Comparison of ENCODE assay signal across 28 cellular contexts in genomic region chr7:149255174-149255573, GRCh38.
"Had no signal": no experiment of that assay in that cellular context is flagged by ENCODE, and none has a peak within 500 bp of the region (broad histone marks: within the 10 kb centered on the region; RNA-seq: fewer than 3 reads in every experiment).

No MANE protein-coding gene starts in this region.

- H3K9me3 Mint-ChIP-seq: activated B cell treated with CpG ODN at 0.5 μM for 24 hours; activated CD8-positive, alpha-beta T cell treated with anti-CD3 and anti-CD28 coated beads for 36 hours; activated naive CD8-positive, alpha-beta T cell treated with anti-CD3 and anti-CD28 coated beads for 36 hours; brain; T-helper 2 cell treated with Interferon-gamma antibody and Interleukin-4, amounts not matched to agents 5 μg/mL and 100 μg/mL, for 36 hours had no signal

- H3K9me3 ChIP-seq: ascending aorta, breast epithelium, colonic mucosa had no signal

- ATAC-seq: activated CD4-positive, CD25-positive, alpha-beta regulatory T cell treated with anti-CD3 and anti-CD28 coated beads, Interleukin-2, amount 50 U/mL, for 24 hours; activated CD8-positive, alpha-beta T cell treated with anti-CD3 and anti-CD28 coated beads for 36 hours; esophagus mucosa; T-helper 17 cell had no signal

- H3K27me3 Mint-ChIP-seq: activated B cell treated with CpG ODN at 0.5 μM for 24 hours; activated CD8-positive, alpha-beta T cell treated with anti-CD3 and anti-CD28 coated beads for 36 hours; activated naive CD8-positive, alpha-beta T cell treated with anti-CD3 and anti-CD28 coated beads for 36 hours; brain; T-helper 17 cell had no signal

- H3K27ac Mint-ChIP-seq: activated B cell treated with CpG ODN at 0.5 μM for 24 hours; activated CD8-positive, alpha-beta T cell treated with anti-CD3 and anti-CD28 coated beads for 36 hours; activated naive CD8-positive, alpha-beta T cell treated with anti-CD3 and anti-CD28 coated beads for 36 hours; brain; T-helper 17 cell; T-helper 2 cell treated with Interferon-gamma antibody and Interleukin-4, amounts not matched to agents 5 μg/mL and 100 μg/mL, for 36 hours had no signal

- H3K27ac ChIP-seq: ascending aorta, breast epithelium, cardiac muscle cell, colonic mucosa, WERI-Rb-1 had no signal

- H3K4me3 ChIP-seq: ascending aorta, breast epithelium, cardiac muscle cell, colonic mucosa had no signal

- H3K4me1 Mint-ChIP-seq: activated B cell treated with CpG ODN at 0.5 μM for 24 hours, brain had no signal

- H3K4me1 ChIP-seq: ascending aorta, breast epithelium, colonic mucosa had no signal

- H3K4me3 Mint-ChIP-seq: activated B cell treated with CpG ODN at 0.5 μM for 24 hours; activated CD8-positive, alpha-beta T cell treated with anti-CD3 and anti-CD28 coated beads for 36 hours; activated naive CD8-positive, alpha-beta T cell treated with anti-CD3 and anti-CD28 coated beads for 36 hours; brain; T-helper 17 cell; T-helper 2 cell treated with Interferon-gamma antibody and Interleukin-4, amounts not matched to agents 5 μg/mL and 100 μg/mL, for 36 hours had no signal

- DNase-seq: activated B cell treated with CpG ODN at 0.5 μM for 24 hours; activated CD4-positive, alpha-beta T cell treated with anti-CD3 and anti-CD28 coated beads for 48 hours; activated CD4-positive, alpha-beta T cell treated with anti-CD3 and anti-CD28 coated beads, Interleukin-2, amount 50 U/mL, for 1 hour; activated CD4-positive, alpha-beta T cell treated with anti-CD3 and anti-CD28 coated beads, Interleukin-2, amount 50 U/mL, for 48 hours; activated CD8-positive, alpha-beta memory T cell treated with anti-CD3 and anti-CD28 coated beads for 24 hours; activated CD8-positive, alpha-beta T cell treated with anti-CD3 and anti-CD28 coated beads for 36 hours; activated effector memory CD4-positive, alpha-beta T cell treated with Interleukin-2 at 50 U/mL for 16 hours; activated gamma-delta T cell treated with Interleukin-2 at 50 U/mL for 16 hours; activated naive CD4-positive, alpha-beta T cell treated with anti-CD3 and anti-CD28 coated beads, Interleukin-2, amount 50 U/mL, for 16 hours; activated naive CD4-positive, alpha-beta T cell treated with Interleukin-2 at 50 U/mL for 16 hours; activated naive CD8-positive, alpha-beta T cell treated with anti-CD3 and anti-CD28 coated beads for 36 hours; activated T-cell treated with anti-CD3 and anti-CD28 coated beads, Interleukin-2, amount 50 U/mL, for 48 hours; central memory CD4-positive, alpha-beta T cell; cerebellar nuclear complex; colonic mucosa; effector CD8-positive, alpha-beta T cell; foreskin fibroblast; T-helper 1 cell; T-helper 17 cell; T1000; WERI-Rb-1 had no signal

- H3K27me3 ChIP-seq: ascending aorta, breast epithelium, cardiac muscle cell, colonic mucosa had no signal
